ENCODE assay signal across 33 cellular contexts in genomic region chr11:121255473-121256125, GRCh38.
"Had no signal": no experiment of that assay in that cellular context is flagged by ENCODE, and none has a peak within 500 bp of the region (broad histone marks: within the 10 kb centered on the region; RNA-seq: fewer than 3 reads in every experiment).

No MANE protein-coding gene starts in this region.

- H3K9me3 Mint-ChIP-seq: activated naive CD4-positive, alpha-beta T cell treated with anti-CD3 and anti-CD28 coated beads, Interleukin-2, amount 10 ng/mL, durations not matched to agents 7 days and 5 days; activated naive CD4-positive, alpha-beta T cell treated with anti-CD3 and anti-CD28 coated beads, Interleukin-2, amount 50 U/mL, for 72 hours; effector memory CD8-positive, alpha-beta T cell; T-helper 2 cell treated with Interferon-gamma antibody and Interleukin-4, amounts not matched to agents 5 μg/mL and 100 μg/mL, for 36 hours had no signal

- H3K27me3 Mint-ChIP-seq: activated T-cell treated with anti-CD3 and anti-CD28 coated beads, Interleukin-2, amount 50 U/mL, for 24 hours had no signal

- FAIRE-seq: colon had no signal

- H3K4me3 ChIP-seq: ascending aorta, breast epithelium, esophagus muscularis mucosa, gastrocnemius medialis, heart left ventricle had no signal

- H3K36me3 ChIP-seq: ascending aorta, breast epithelium, esophagus muscularis mucosa, gastrocnemius medialis, heart left ventricle had no signal

- H3K27me3 ChIP-seq: ascending aorta, breast epithelium, esophagus muscularis mucosa, foreskin keratinocyte, gastrocnemius medialis had no signal

- H3K36me3 Mint-ChIP-seq: activated naive CD4-positive, alpha-beta T cell treated with anti-CD3 and anti-CD28 coated beads, Interleukin-2, amount 10 ng/mL, durations not matched to agents 7 days and 5 days; brain had no signal

- ATAC-seq: activated naive CD4-positive, alpha-beta T cell treated with anti-CD3 and anti-CD28 coated beads, Interleukin-2, amount 50 U/mL, for 72 hours; activated T-cell treated with anti-CD3 and anti-CD28 coated beads, Interleukin-2, amount 50 U/mL, for 72 hours; effector memory CD8-positive, alpha-beta T cell; foreskin keratinocyte; gastrocnemius medialis; heart left ventricle; T-helper 17 cell had no signal

- H3K9me3 ChIP-seq: ascending aorta, breast epithelium, esophagus muscularis mucosa, gastrocnemius medialis, heart left ventricle had no signal

- H3K4me1 Mint-ChIP-seq: activated CD4-positive, alpha-beta memory T cell treated with anti-CD3 and anti-CD28 coated beads, Interleukin-2, amount 10 ng/mL, durations not matched to agents 7 days and 5 days; activated CD4-positive, alpha-beta T cell treated with anti-CD3 and anti-CD28 coated beads, Interleukin-2, amount 10 ng/mL, durations not matched to agents 7 days and 5 days; activated naive CD4-positive, alpha-beta T cell treated with anti-CD3 and anti-CD28 coated beads, Interleukin-2, amount 10 ng/mL, durations not matched to agents 7 days and 5 days; activated naive CD8-positive, alpha-beta T cell treated with anti-CD3 and anti-CD28 coated beads, Interleukin-2, amount 10 ng/mL, durations not matched to agents 7 days and 5 days had no signal

- H3K4me3 Mint-ChIP-seq: activated CD4-positive, alpha-beta memory T cell treated with anti-CD3 and anti-CD28 coated beads, Interleukin-2, amount 10 ng/mL, durations not matched to agents 7 days and 5 days; activated CD4-positive, alpha-beta T cell treated with anti-CD3 and anti-CD28 coated beads, Interleukin-2, amount 10 ng/mL, durations not matched to agents 7 days and 5 days; activated naive CD4-positive, alpha-beta T cell treated with anti-CD3 and anti-CD28 coated beads, Interleukin-2, amount 10 ng/mL, durations not matched to agents 7 days and 5 days; activated naive CD8-positive, alpha-beta T cell treated with anti-CD3 and anti-CD28 coated beads, Interleukin-2, amount 10 ng/mL, durations not matched to agents 7 days and 5 days; activated T-cell treated with anti-CD3 and anti-CD28 coated beads, Interleukin-2, amount 50 U/mL, for 24 hours; activated T-cell treated with anti-CD3 and anti-CD28 coated beads, Interleukin-2, amount 50 U/mL, for 72 hours; brain; effector memory CD8-positive, alpha-beta T cell; T-helper 17 cell; T-helper 2 cell treated with Interferon-gamma antibody and Interleukin-4, amounts not matched to agents 5 μg/mL and 100 μg/mL, for 36 hours had no signal

- H3K27ac ChIP-seq: ascending aorta, breast epithelium, esophagus muscularis mucosa, foreskin keratinocyte, gastrocnemius medialis, heart left ventricle had no signal

- H3K27ac Mint-ChIP-seq: activated CD4-positive, alpha-beta memory T cell treated with anti-CD3 and anti-CD28 coated beads, Interleukin-2, amount 10 ng/mL, durations not matched to agents 7 days and 5 days; activated CD4-positive, alpha-beta T cell treated with anti-CD3 and anti-CD28 coated beads, Interleukin-2, amount 10 ng/mL, durations not matched to agents 7 days and 5 days; activated naive CD4-positive, alpha-beta T cell treated with anti-CD3 and anti-CD28 coated beads, Interleukin-2, amount 10 ng/mL, durations not matched to agents 7 days and 5 days; activated naive CD4-positive, alpha-beta T cell treated with anti-CD3 and anti-CD28 coated beads, Interleukin-2, amount 50 U/mL, for 72 hours; activated naive CD8-positive, alpha-beta T cell treated with anti-CD3 and anti-CD28 coated beads, Interleukin-2, amount 10 ng/mL, durations not matched to agents 7 days and 5 days; activated T-cell treated with anti-CD3 and anti-CD28 coated beads, Interleukin-2, amount 50 U/mL, for 24 hours; activated T-cell treated with anti-CD3 and anti-CD28 coated beads, Interleukin-2, amount 50 U/mL, for 72 hours; brain; effector memory CD8-positive, alpha-beta T cell; T-helper 17 cell; T-helper 2 cell treated with Interferon-gamma antibody and Interleukin-4, amounts not matched to agents 5 μg/mL and 100 μg/mL, for 36 hours had no signal

- DNase-seq: activated CD4-positive, alpha-beta memory T cell treated with anti-CD3 and anti-CD28 coated beads, Interleukin-2, amount 10 ng/mL, durations not matched to agents 7 days and 5 days; activated CD4-positive, alpha-beta T cell treated with anti-CD3 and anti-CD28 coated beads for 1 hour; activated CD4-positive, alpha-beta T cell treated with anti-CD3 and anti-CD28 coated beads for 4 hours; activated CD4-positive, alpha-beta T cell treated with anti-CD3 and anti-CD28 coated beads, Interleukin-2, amount 10 ng/mL, durations not matched to agents 7 days and 5 days; activated CD4-positive, alpha-beta T cell treated with anti-CD3 and anti-CD28 coated beads, Interleukin-2, amount 50 U/mL, for 4 hours; activated CD8-positive, alpha-beta memory T cell treated with anti-CD3 and anti-CD28 coated beads, Interleukin-2, amount 50 U/mL, for 48 hours; activated gamma-delta T cell; activated naive CD4-positive, alpha-beta T cell; activated naive CD4-positive, alpha-beta T cell treated with anti-CD3 and anti-CD28 coated beads, Interleukin-2, amount 10 ng/mL, durations not matched to agents 7 days and 5 days; activated naive CD8-positive, alpha-beta T cell treated with anti-CD3 and anti-CD28 coated beads, Interleukin-2, amount 10 ng/mL, durations not matched to agents 7 days and 5 days; activated T-cell treated with anti-CD3 and anti-CD28 coated beads for 4 hours; activated T-cell treated with anti-CD3 and anti-CD28 coated beads, Interleukin-2, amount 50 U/mL, for 24 hours; activated T-cell treated with anti-CD3 and anti-CD28 coated beads, Interleukin-2, amount 50 U/mL, for 72 hours; caudate nucleus; cortex of kidney; dermis blood vessel endothelial cell; effector CD4-positive, alpha-beta T cell; effector memory CD8-positive, alpha-beta T cell; erythroblast; foreskin keratinocyte; gastrocnemius medialis; glutamatergic neuron; heart left ventricle; T-helper 1 cell; T-helper 17 cell; T1000 had no signal

- H3K4me1 ChIP-seq: ascending aorta, breast epithelium, esophagus muscularis mucosa, gastrocnemius medialis, heart left ventricle had no signal
